In the genomic region with DNA sequence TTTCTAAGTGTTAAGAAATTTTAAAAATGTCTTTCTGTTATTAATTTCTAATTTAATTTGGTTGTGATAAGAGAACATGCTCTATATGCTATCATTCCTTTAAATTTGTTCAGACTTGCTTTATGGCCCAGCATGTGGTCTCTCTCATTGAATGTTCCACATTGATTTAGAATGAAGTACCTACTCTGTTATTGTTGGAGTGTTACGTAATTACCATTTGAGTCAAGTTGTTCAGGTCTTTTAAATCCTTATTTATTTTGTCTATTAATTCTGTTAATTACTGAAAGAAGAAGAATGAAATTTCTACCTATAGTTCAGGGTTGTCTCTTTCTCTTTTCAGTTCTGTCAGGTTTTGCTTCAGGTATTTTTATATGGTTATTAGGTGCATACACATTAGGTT, we compare ENCODE assay signal across 18 cellular contexts.
"Had no signal": no experiment of that assay in that cellular context is flagged by ENCODE, and none has a peak within 500 bp of the region (broad histone marks: within the 10 kb centered on the region; RNA-seq: fewer than 3 reads in every experiment).

No MANE protein-coding gene starts in this region.

- H3K9me3 ChIP-seq: body of pancreas, lower lobe of right lung, pancreas, spleen, thoracic aorta, upper lobe of right lung had no signal

- DNase-seq: activated CD4-positive, alpha-beta T cell treated with anti-CD3 and anti-CD28 coated beads, Interleukin-2, amount 10 ng/mL, durations not matched to agents 7 days and 5 days; activated CD8-positive, alpha-beta T cell treated with anti-CD3 and anti-CD28 coated beads, Interleukin-2, amount 10 ng/mL, durations not matched to agents 7 days and 5 days; activated naive CD4-positive, alpha-beta T cell treated with anti-CD3 and anti-CD28 coated beads for 36 hours; activated T-cell treated with anti-CD3 and anti-CD28 coated beads, Interleukin-2, amount 50 U/mL, for 24 hours; body of pancreas; caudate nucleus; erythroblast; hypothalamus; lower lobe of right lung; natural killer cell; pancreas; spleen; stimulated activated CD4-positive, alpha-beta T cell treated with anti-CD3 and anti-CD28 coated beads, Interleukin-4, amount 100 ng/mL, for 4 hours; stimulated activated naive B cell treated with anti-CD40 and anti-IgM and Interleukin-4, amounts not matched to agents 10 μg/mL and 1 μg/mL and 100 μg/mL, for 72 hours; upper lobe of right lung had no signal

- H3K27ac Mint-ChIP-seq: activated CD4-positive, alpha-beta T cell treated with anti-CD3 and anti-CD28 coated beads, Interleukin-2, amount 10 ng/mL, durations not matched to agents 7 days and 5 days; activated CD8-positive, alpha-beta T cell treated with anti-CD3 and anti-CD28 coated beads, Interleukin-2, amount 10 ng/mL, durations not matched to agents 7 days and 5 days; activated naive CD4-positive, alpha-beta T cell treated with anti-CD3 and anti-CD28 coated beads for 36 hours; activated T-cell treated with anti-CD3 and anti-CD28 coated beads, Interleukin-2, amount 50 U/mL, for 24 hours; natural killer cell; stimulated activated naive B cell treated with anti-CD40 and anti-IgM and Interleukin-4, amounts not matched to agents 10 μg/mL and 1 μg/mL and 100 μg/mL, for 72 hours had no signal

- H3K4me1 Mint-ChIP-seq: activated CD4-positive, alpha-beta T cell treated with anti-CD3 and anti-CD28 coated beads, Interleukin-2, amount 10 ng/mL, durations not matched to agents 7 days and 5 days had no signal

- H3K4me3 ChIP-seq: body of pancreas, lower lobe of right lung, pancreas, spleen, thoracic aorta, upper lobe of right lung had no signal

- H3K4me1 ChIP-seq: lower lobe of right lung, upper lobe of right lung had no signal

- H3K27ac ChIP-seq: body of pancreas, lower lobe of right lung, pancreas, spleen, thoracic aorta, upper lobe of right lung had no signal

- H3K4me3 Mint-ChIP-seq: activated CD4-positive, alpha-beta T cell treated with anti-CD3 and anti-CD28 coated beads, Interleukin-2, amount 10 ng/mL, durations not matched to agents 7 days and 5 days; activated CD8-positive, alpha-beta T cell treated with anti-CD3 and anti-CD28 coated beads, Interleukin-2, amount 10 ng/mL, durations not matched to agents 7 days and 5 days; activated naive CD4-positive, alpha-beta T cell treated with anti-CD3 and anti-CD28 coated beads for 36 hours; activated T-cell treated with anti-CD3 and anti-CD28 coated beads, Interleukin-2, amount 50 U/mL, for 24 hours; natural killer cell; stimulated activated naive B cell treated with anti-CD40 and anti-IgM and Interleukin-4, amounts not matched to agents 10 μg/mL and 1 μg/mL and 100 μg/mL, for 72 hours had no signal

- H3K27me3 ChIP-seq: body of pancreas, pancreas, spleen, upper lobe of right lung had no signal

- H3K36me3 Mint-ChIP-seq: natural killer cell had no signal

- H3K36me3 ChIP-seq: lower lobe of right lung, pancreas, thoracic aorta, upper lobe of right lung had no signal

- H3K9me3 Mint-ChIP-seq: activated CD4-positive, alpha-beta T cell treated with anti-CD3 and anti-CD28 coated beads, Interleukin-2, amount 10 ng/mL, durations not matched to agents 7 days and 5 days; activated naive CD4-positive, alpha-beta T cell treated with anti-CD3 and anti-CD28 coated beads for 36 hours; activated T-cell treated with anti-CD3 and anti-CD28 coated beads, Interleukin-2, amount 50 U/mL, for 24 hours; natural killer cell; stimulated activated naive B cell treated with anti-CD40 and anti-IgM and Interleukin-4, amounts not matched to agents 10 μg/mL and 1 μg/mL and 100 μg/mL, for 72 hours had no signal

- ATAC-seq: activated CD8-positive, alpha-beta T cell treated with anti-CD3 and anti-CD28 coated beads, Interleukin-2, amount 10 ng/mL, durations not matched to agents 7 days and 5 days; body of pancreas; lower lobe of right lung; natural killer cell; pancreas; stimulated activated naive B cell treated with anti-CD40 and anti-IgM and Interleukin-4, amounts not matched to agents 10 μg/mL and 1 μg/mL and 100 μg/mL, for 72 hours; upper lobe of right lung had no signal

- FAIRE-seq: colon, keratinocyte, pancreas had no signal

- H3K27me3 Mint-ChIP-seq: activated CD4-positive, alpha-beta T cell treated with anti-CD3 and anti-CD28 coated beads, Interleukin-2, amount 10 ng/mL, durations not matched to agents 7 days and 5 days; activated T-cell treated with anti-CD3 and anti-CD28 coated beads, Interleukin-2, amount 50 U/mL, for 24 hours; stimulated activated naive B cell treated with anti-CD40 and anti-IgM and Interleukin-4, amounts not matched to agents 10 μg/mL and 1 μg/mL and 100 μg/mL, for 72 hours had no signal
